Comparison of ENCODE assay signal across 22 cellular contexts in the genomic region with DNA sequence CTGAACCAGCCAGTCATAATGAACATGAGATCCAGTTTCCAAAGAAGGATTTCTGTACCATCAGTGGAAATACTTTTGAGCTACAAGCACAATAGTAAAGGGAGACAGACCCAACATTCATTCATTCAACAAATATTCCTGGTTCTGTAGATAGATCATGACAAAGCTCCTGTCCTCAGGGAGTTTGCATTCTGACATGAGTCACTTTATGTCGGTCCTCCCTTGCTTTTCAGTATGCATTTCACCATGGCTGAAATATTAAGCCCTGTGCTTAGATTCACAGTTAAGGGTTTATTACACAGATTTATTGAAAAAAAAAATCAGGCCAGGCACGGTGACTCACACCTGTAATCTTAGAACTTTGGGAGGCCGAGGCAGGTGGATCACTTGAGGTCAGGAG. TPM values are rescaled to one million over a fixed set of nuclear protein-coding genes. Genes with fewer than 3 reads are reported as not detected.
"Had no signal": no experiment of that assay in that cellular context is flagged by ENCODE, and none has a peak within 500 bp of the region (broad histone marks: within the 10 kb centered on the region; RNA-seq: fewer than 3 reads in every experiment).

No MANE protein-coding gene starts in this region.

- H3K27ac ChIP-seq: KMS-11 had no signal

- H3K9ac ChIP-seq: KMS-11, SK-N-SH had no signal

- DNase-seq: IMR-90, Kasumi-1, MM.1S, NCI-H1092 treated with DMSO at 0.1 percent for 48 hours, NCI-H1436, NCI-H187, NCI-H2029, NCI-H2171 treated with DMSO at 0.1 percent for 48 hours, NCI-H345, NCI-H446 treated with DMSO at 0.1 percent for 48 hours, NCI-H510A treated with DMSO at 0.1 percent for 48 hours, NCI-H526 treated with DMSO at 0.1 percent for 48 hours, NCI-H748 treated with DMSO at 0.1 percent for 48 hours, Right ventricle myocardium superior, RPMI8226, SK-N-SH, SW 1271 had no signal

- H3K9me3 ChIP-seq: SK-N-SH had no signal

- FAIRE-seq: HepG2, RCC 7860 had no signal

- H3K4me2 ChIP-seq: KMS-11, SK-N-SH had no signal

- ATAC-seq: HepG2 had no signal

- H3K9me2 ChIP-seq: SK-N-SH had no signal

RNA-seq across cellular contexts. Expression of gene MYOT, which starts 5.4 kb away (rescaled TPM):
- total RNA-seq: HepG2, HT1080, IMR-90, M059J had no signal
- polyA plus RNA-seq: HepG2, IMR-90 had no signal

RNA-seq across cellular contexts. Expression of gene PKD2L2, which starts 27.0 kb away (rescaled TPM):
- total RNA-seq: HepG2, HT1080, IMR-90 had no signal
- polyA plus RNA-seq: HepG2, IMR-90 had no signal
